2 cellular contexts compared by ENCODE assay signal in the genomic region with DNA sequence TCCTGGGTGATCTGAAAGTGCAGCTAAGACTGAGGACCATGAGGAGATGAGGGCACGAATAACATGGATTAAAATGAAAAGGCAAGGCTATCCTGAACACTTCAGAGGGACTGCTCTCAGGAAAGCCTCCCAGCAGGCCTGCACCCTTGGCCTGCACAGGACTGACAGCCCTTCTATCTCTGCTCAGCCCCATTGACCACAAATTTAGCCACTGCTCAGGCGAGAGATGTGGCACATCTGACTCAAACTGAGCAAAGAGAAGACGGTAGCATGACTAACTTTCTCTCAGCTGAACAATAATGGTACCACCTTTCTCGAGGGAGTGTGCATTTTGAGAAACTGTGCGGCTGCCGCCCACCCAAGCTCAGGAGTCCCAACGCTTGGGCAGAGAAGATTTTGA.
A peak's percentile ranks its signal among the peaks of the same experiment; 100 is the strongest.
TF ChIP-seq lines count a peak whose summit lies in the region.

No MANE protein-coding gene starts in this region.

TF ChIP-seq in GM12878, 131 proteins besides CTCF, POLR2A, EP300 and RAD21 (continued from another document):
- TF ChIP-seq NRF1 (conservative IDR thresholded peaks at IDR 0.05; ENCODE audit: low read depth, low read length) (no peak), EED (IDR thresholded peaks at IDR 0.05; ENCODE audit: low read depth) (no peak), HDAC2 (IDR thresholded peaks at IDR 0.05) (no peak), SUZ12 (IDR thresholded peaks at IDR 0.05; ENCODE audit: unreplicated experiment) (no peak), JUNB (IDR thresholded peaks at IDR 0.05) (no peak; the same call in 1 of the 2 replicates), RUNX3 (IDR thresholded peaks at IDR 0.05; ENCODE audit: low read length) (peak; percentile 62; the same call in 1 of the 2 replicates), BMI1 (IDR thresholded peaks at IDR 0.05; ENCODE audit: borderline replicate concordance) (no peak), MEF2A (IDR thresholded peaks at IDR 0.05; ENCODE audit: insufficient read depth, low read depth, low read length) (no peak)
- TF ChIP-seq, protein P1, sequence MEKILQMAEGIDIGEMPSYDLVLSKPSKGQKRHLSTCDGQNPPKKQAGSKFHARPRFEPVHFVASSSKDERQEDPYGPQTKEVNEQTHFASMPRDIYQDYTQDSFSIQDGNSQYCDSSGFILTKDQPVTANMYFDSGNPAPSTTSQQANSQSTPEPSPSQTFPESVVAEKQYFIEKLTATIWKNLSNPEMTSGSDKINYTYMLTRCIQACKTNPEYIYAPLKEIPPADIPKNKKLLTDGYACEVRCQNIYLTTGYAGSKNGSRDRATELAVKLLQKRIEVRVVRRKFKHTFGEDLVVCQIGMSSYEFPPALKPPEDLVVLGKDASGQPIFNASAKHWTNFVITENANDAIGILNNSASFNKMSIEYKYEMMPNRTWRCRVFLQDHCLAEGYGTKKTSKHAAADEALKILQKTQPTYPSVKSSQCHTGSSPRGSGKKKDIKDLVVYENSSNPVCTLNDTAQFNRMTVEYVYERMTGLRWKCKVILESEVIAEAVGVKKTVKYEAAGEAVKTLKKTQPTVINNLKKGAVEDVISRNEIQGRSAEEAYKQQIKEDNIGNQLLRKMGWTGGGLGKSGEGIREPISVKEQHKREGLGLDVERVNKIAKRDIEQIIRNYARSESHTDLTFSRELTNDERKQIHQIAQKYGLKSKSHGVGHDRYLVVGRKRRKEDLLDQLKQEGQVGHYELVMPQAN (conservative IDR thresholded peaks at IDR 0.05) = no peak

TF ChIP-seq in SK-N-SH, 30 proteins besides CTCF, POLR2A, EP300 and RAD21 (continued from another document):
- TF ChIP-seq SIN3A (IDR thresholded peaks at IDR 0.05; ENCODE audit: borderline replicate concordance, low read depth, low read length) = no peak
- TF ChIP-seq ELF1 (IDR thresholded peaks at IDR 0.05) = no peak
- TF ChIP-seq, protein P2, sequence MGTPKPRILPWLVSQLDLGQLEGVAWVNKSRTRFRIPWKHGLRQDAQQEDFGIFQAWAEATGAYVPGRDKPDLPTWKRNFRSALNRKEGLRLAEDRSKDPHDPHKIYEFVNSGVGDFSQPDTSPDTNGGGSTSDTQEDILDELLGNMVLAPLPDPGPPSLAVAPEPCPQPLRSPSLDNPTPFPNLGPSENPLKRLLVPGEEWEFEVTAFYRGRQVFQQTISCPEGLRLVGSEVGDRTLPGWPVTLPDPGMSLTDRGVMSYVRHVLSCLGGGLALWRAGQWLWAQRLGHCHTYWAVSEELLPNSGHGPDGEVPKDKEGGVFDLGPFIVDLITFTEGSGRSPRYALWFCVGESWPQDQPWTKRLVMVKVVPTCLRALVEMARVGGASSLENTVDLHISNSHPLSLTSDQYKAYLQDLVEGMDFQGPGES (IDR thresholded peaks at IDR 0.05; ENCODE audit: low read depth, low read length) = no peak
- TF ChIP-seq GATA2 (CRISPR knock-in tag; IDR thresholded peaks at IDR 0.05) = no peak
